ENCODE assay signal across 10 cellular contexts in genomic region chr4:147362868-147363440, GRCh38.
A peak's percentile ranks its signal among the peaks of the same experiment; 100 is the strongest.
DNase-seq lines count a peak whose midpoint lies in the region; ATAC-seq, FAIRE-seq and TF ChIP-seq lines count a peak whose summit lies in the region.
"Had no signal": no experiment of that assay in that cellular context is flagged by ENCODE, and none has a peak within 500 bp of the region (broad histone marks: within the 10 kb centered on the region; RNA-seq: fewer than 3 reads in every experiment).

No MANE protein-coding gene starts in this region.

- no peak overlapping the region for H4K91ac ChIP-seq in mesenchymal stem cell (ENCODE audit: low read length)

- no peaks in the 10 kb centered on the region for H3K9me3 ChIP-seq in esophagus muscularis mucosa
- H3K9me3 ChIP-seq in mesenchymal stem cell (ENCODE audit: control insufficient read depth, low read length), result no peaks in the 10 kb centered on the region
- no peaks in the 10 kb centered on the region for H3K9me3 ChIP-seq in testis

- H2BK5ac ChIP-seq in mesenchymal stem cell (ENCODE audit: low read depth, low read length, poor library complexity, severe bottlenecking), result no peak overlapping the region

- H4K8ac ChIP-seq in mesenchymal stem cell (ENCODE audit: low read length), result no peak overlapping the region

- no peak overlapping the region for H3K23ac ChIP-seq in mesenchymal stem cell (ENCODE audit: low read length in 2 of 2)

- H2AK5ac ChIP-seq in mesenchymal stem cell (ENCODE audit: low read length, severe bottlenecking), result peak overlapping the region; percentile 63

- peak; percentile 37 for DNase-seq in NCI-H510A treated with DMSO at 0.1 percent for 48 hours (lab: John Stamatoyannopoulos, UW)
- no peak for DNase-seq in esophagus muscularis mucosa (ENCODE audit: extremely low spot score)
- peak; percentile 86 for DNase-seq in mesenchymal stem cell
- peak; percentile 70 for DNase-seq in testis
- no peak for DNase-seq in activated CD4-positive, alpha-beta T cell treated with anti-CD3 and anti-CD28 coated beads, Interleukin-2, amount 50 U/mL, for 48 hours
- no peak for DNase-seq in NCI-H2227 (lab: John Stamatoyannopoulos, UW; ENCODE audit: unreplicated experiment)
- no peak for DNase-seq in H54 (ENCODE audit: insufficient read length, low spot score)
- DNase-seq: DND-41, natural killer cell had no signal

- TF ChIP-seq POLR2A in esophagus muscularis mucosa (IDR thresholded peaks at IDR 0.05; ENCODE audit: low read depth) (no peak), testis (IDR thresholded peaks at IDR 0.05) (no peak), H54 (IDR thresholded peaks at IDR 0.05; ENCODE audit: low read depth, low read length) (no peak)

- H3K4ac ChIP-seq in mesenchymal stem cell (ENCODE audit: low read depth in 1 of 2, low read length in 2 of 2), result peak overlapping the region in 1 of 2 experiments; percentile 88

- H3K4me1 ChIP-seq in esophagus muscularis mucosa, result peaks cover 6 to 32% (median 10%) of the 10 kb centered on the region in 4 donors
- H3K4me1 ChIP-seq in mesenchymal stem cell (ENCODE audit: control insufficient read depth, insufficient read depth, low read depth, low read length), result peaks cover 7% of the 10 kb centered on the region
- peaks cover 8% of the 10 kb centered on the region for H3K4me1 ChIP-seq in testis

- H3K4me3 ChIP-seq in esophagus muscularis mucosa (no peak overlapping the region), mesenchymal stem cell (ENCODE audit: insufficient read depth in 1 of 2, low read depth in 1 of 2, low read length in 2 of 2) (no peak overlapping the region), testis (no peak overlapping the region)

- H2AFZ ChIP-seq in mesenchymal stem cell (ENCODE audit: low read depth, low read length), result no peak overlapping the region

- H3K27ac ChIP-seq in esophagus muscularis mucosa (replicated peaks in 1 of 4) (peak overlapping the region; percentile 5 to 55 (median 47)), mesenchymal stem cell (ENCODE audit: low read length, poor library complexity, severe bottlenecking) (peak overlapping the region; percentile 3), testis (peak overlapping the region; percentile 12 to 88)

- FAIRE-seq in H54 (lab: Jason Lieb, UNC), result no peak

- TF ChIP-seq CTCF in esophagus muscularis mucosa (IDR thresholded peaks at IDR 0.05), result no peak
- no peak for TF ChIP-seq CTCF in testis (IDR thresholded peaks at IDR 0.05)

- H3K36me3 ChIP-seq in esophagus muscularis mucosa, result no peaks in the 10 kb centered on the region
- H3K36me3 ChIP-seq in mesenchymal stem cell (ENCODE audit: control insufficient read depth in 1 of 2, insufficient read depth in 2 of 2, low read depth in 1 of 2, low read length in 2 of 2), result no peaks in the 10 kb centered on the region
- H3K36me3 ChIP-seq in testis (ENCODE audit: low read depth, missing control alignments), result no peaks in the 10 kb centered on the region

- H3K27me3 ChIP-seq in esophagus muscularis mucosa, result no peaks in the 10 kb centered on the region
- no peaks in the 10 kb centered on the region for H3K27me3 ChIP-seq in mesenchymal stem cell (ENCODE audit: control insufficient read depth in 1 of 2, insufficient read depth in 1 of 2, low read length in 2 of 2)
- H3K27me3 ChIP-seq in testis, result no peaks in the 10 kb centered on the region

- H2BK120ac ChIP-seq in mesenchymal stem cell (ENCODE audit: low read depth, low read length), result peak overlapping the region; percentile 92

- H3K18ac ChIP-seq in mesenchymal stem cell (ENCODE audit: low read depth in 1 of 2, low read length in 2 of 2), result peak overlapping the region; percentile 75 to 95

- no peak overlapping the region for H3K14ac ChIP-seq in mesenchymal stem cell (ENCODE audit: low read length in 2 of 2)

- intact Hi-C loops in esophagus muscularis mucosa (cut with DNase I), result no loop called here
- intact Hi-C loops in testis (cut with DNase I; ENCODE audit: low total_unique reads), result no loop called here

- 35% methylated on average over 4 of the region's 4 CpGs for WGBS in esophagus muscularis mucosa
- 32% methylated on average over 3 of the region's 4 CpGs for WGBS in mesenchymal stem cell
- 44 to 47% methylated on average over 4 of the region's 4 CpGs for WGBS in testis, 2 donors

- ATAC-seq in HG03175 (IDR thresholded peaks at IDR 0.05; ENCODE audit: unreplicated experiment), result no peak
- ATAC-seq: natural killer cell had no signal

- TF ChIP-seq EP300 in esophagus muscularis mucosa (IDR thresholded peaks at IDR 0.05), result no peak

- no peaks in the 10 kb centered on the region for H3K79me1 ChIP-seq in mesenchymal stem cell (replicated peaks; ENCODE audit: low read length, poor library complexity, severe bottlenecking)

- no peak overlapping the region for H3K4me2 ChIP-seq in mesenchymal stem cell (ENCODE audit: low read length, poor library complexity, severe bottlenecking)

- peak overlapping the region; percentile 29 for H3K9ac ChIP-seq in mesenchymal stem cell (ENCODE audit: low read length)

- H2BK15ac ChIP-seq in mesenchymal stem cell (ENCODE audit: low read depth, poor library complexity, severe bottlenecking), result no peak overlapping the region

- H2BK12ac ChIP-seq in mesenchymal stem cell (ENCODE audit: low read length in 2 of 2), result peak overlapping the region; percentile 83 to 85

Comparison
In these comparisons a context has a peak if more than half of its experiments do, and no peak if none do; other contexts are left out.
1. DNase-seq: peak in NCI-H510A treated with DMSO at 0.1 percent for 48 hours (single experiment), mesenchymal stem cell (single experiment) and testis (single experiment); none in esophagus muscularis mucosa (single experiment), activated CD4-positive, alpha-beta T cell treated with anti-CD3 and anti-CD28 coated beads, Interleukin-2, amount 50 U/mL, for 48 hours (0 of 2), NCI-H2227 (single experiment) and H54 (single experiment).
2. Peak in every context shown above with its lines, with median percentiles within 50 percentile points of each other: H3K27ac ChIP-seq.